In the genomic region with DNA sequence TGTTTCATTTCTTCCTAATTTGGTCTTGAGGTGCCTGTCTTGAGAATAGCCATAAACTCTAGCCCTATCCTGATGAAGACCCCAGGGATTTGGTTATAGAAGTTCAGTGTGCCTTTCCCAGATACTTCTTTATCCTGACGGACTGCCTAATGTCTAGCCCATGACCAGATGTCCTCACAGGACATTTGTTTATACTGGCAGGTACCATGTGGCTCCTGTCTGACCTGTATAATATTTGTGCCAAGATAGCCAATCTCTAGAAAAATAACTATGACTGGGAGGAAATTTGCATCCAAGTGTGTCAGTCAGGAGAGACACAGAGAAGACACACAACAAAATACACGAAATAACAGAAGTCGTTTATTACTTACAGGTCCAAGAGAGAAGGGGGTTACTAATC, we compare ENCODE assay signal across 5 cellular contexts.
"Had no signal": no experiment of that assay in that cellular context is flagged by ENCODE, and none has a peak within 500 bp of the region (broad histone marks: within the 10 kb centered on the region; RNA-seq: fewer than 3 reads in every experiment).

No MANE protein-coding gene starts in this region.

- FAIRE-seq: G401.6, GM12878, GM12892, GM18507, GM19239 had no signal

- H3K4me3 ChIP-seq: GM12878 had no signal
